In genomic region chr3:94036909-94037507, GRCh38 we compare ENCODE assay signal across 9 cellular contexts. TPM values are rescaled to one million over a fixed set of nuclear protein-coding genes. Genes with fewer than 3 reads are reported as not detected.
DNase-seq lines count a peak whose midpoint lies in the region; ATAC-seq, FAIRE-seq and TF ChIP-seq lines count a peak whose summit lies in the region.
"Had no signal": no experiment of that assay in that cellular context is flagged by ENCODE, and none has a peak within 500 bp of the region (broad histone marks: within the 10 kb centered on the region; RNA-seq: fewer than 3 reads in every experiment).

No MANE protein-coding gene starts in this region.

- no peak overlapping the region for H3K27ac ChIP-seq in keratinocyte (ENCODE audit: control insufficient read depth, insufficient read depth, low read length)
- no peak overlapping the region for H3K27ac ChIP-seq in ovary

- no peaks in the 10 kb centered on the region for H3K79me2 ChIP-seq in keratinocyte (ENCODE audit: control insufficient read depth, insufficient read depth, low read length)

- no peak overlapping the region for H3K9ac ChIP-seq in keratinocyte (ENCODE audit: control insufficient read depth, extremely low read depth, insufficient read depth, low read length)

- H3K27ac Mint-ChIP-seq in WTC11, result no peak overlapping the region
- H3K27ac Mint-ChIP-seq: T-helper 1 cell treated with Interleukin-12 subunit alpha and Interleukin-12 subunit beta and Interleukin-4 antibody, amounts not matched to agents 30 μg/mL and 1 μg/mL, for 36 hours had no signal

- no peaks in the 10 kb centered on the region for H3K36me3 Mint-ChIP-seq in WTC11

- H3K4me1 ChIP-seq in keratinocyte (ENCODE audit: control insufficient read depth, extremely low read depth, insufficient read depth, low read length), result no peaks in the 10 kb centered on the region
- H3K4me1 ChIP-seq in ovary (ENCODE audit: insufficient read depth), result no peaks in the 10 kb centered on the region

- peak; percentile 56 for TF ChIP-seq CTCF in WTC11 (IDR thresholded peaks at IDR 0.05)
- TF ChIP-seq CTCF in keratinocyte (optimal IDR thresholded peaks at IDR 0.05 in 1 of 3, IDR thresholded peaks at IDR 0.05 in 1 of 3, conservative IDR thresholded peaks at IDR 0.05 in 1 of 3; ENCODE audit: extremely low read depth in 1 of 3, insufficient read depth in 2 of 3, low read length in 3 of 3), result peak; percentile 51 to 71 (median 62)
- no peak for TF ChIP-seq CTCF in lower leg skin (IDR thresholded peaks at IDR 0.05)
- no peak for TF ChIP-seq CTCF in ovary (IDR thresholded peaks at IDR 0.05)

- ATAC-seq in GM18858 (IDR thresholded peaks at IDR 0.05; ENCODE audit: unreplicated experiment) (peak; percentile 78), HG03565 (IDR thresholded peaks at IDR 0.05; ENCODE audit: unreplicated experiment) (peak; percentile 74), WTC11 (peak; percentile 92)

- H3K27me3 ChIP-seq in keratinocyte (ENCODE audit: control insufficient read depth, extremely low read depth, insufficient read depth, low read length), result no peaks in the 10 kb centered on the region
- H3K27me3 ChIP-seq in ovary, result no peaks in the 10 kb centered on the region

- CTCF ChIA-PET in WTC11 (lab: Charles Lee), result interaction anchor here (1.0 to 1.5 kb wide), 5 partner anchors 9 to 57 kb away, joined by 3 to 6 read pairs (median 4); partner anchors contain the start of genes ARL13B, DHFR2, NSUN3 and STX19

- H3K4me2 ChIP-seq in keratinocyte (ENCODE audit: control insufficient read depth, extremely low read depth, insufficient read depth, low read depth, low read length), result no peak overlapping the region

- H3K4me3 ChIP-seq in keratinocyte (ENCODE audit: control insufficient read depth in 2 of 3, extremely low read depth in 1 of 3, insufficient read depth in 2 of 3, low read depth in 1 of 3, low read length in 3 of 3), result no peak overlapping the region
- no peak overlapping the region for H3K4me3 ChIP-seq in lower leg skin (ENCODE audit: low read depth, poor library complexity, severe bottlenecking)
- no peak overlapping the region for H3K4me3 ChIP-seq in ovary

- TF ChIP-seq POLR2A in lower leg skin (IDR thresholded peaks at IDR 0.05), result no peak
- no peak for TF ChIP-seq POLR2A in ovary (IDR thresholded peaks at IDR 0.05)

- intact Hi-C loops in lower leg skin (cut with DNase I; ENCODE audit: low total_unique reads) (no loop called here), ovary (cut with DNase I) (no loop called here)

- DNase-seq in CD1c-positive myeloid dendritic cell (ENCODE audit: extremely low spot score), result peak; percentile 33
- no peak for DNase-seq in WTC11 (ENCODE audit: low spot score)
- no peak for DNase-seq in keratinocyte (ENCODE audit: low read depth, low spot score)
- no peak for DNase-seq in lower leg skin (ENCODE audit: low spot score in 2 of 2)
- DNase-seq in ovary, result no peak
- no peak for DNase-seq in retina

- no peak overlapping the region for H2AFZ ChIP-seq in keratinocyte (ENCODE audit: control insufficient read depth, low read length)

- H3K27me3 Mint-ChIP-seq in WTC11 (ENCODE audit: low read depth), result no peaks in the 10 kb centered on the region

- TF ChIP-seq EP300 in ovary (IDR thresholded peaks at IDR 0.05), result no peak

- WGBS in lower leg skin, 2 donors, result 82 to 86% methylated on average over 3 of the region's 3 CpGs
- 87 to 88% (median 88%) methylated on average over 3 of the region's 3 CpGs for WGBS in ovary, 3 donors

- H3K36me3 ChIP-seq in keratinocyte (ENCODE audit: control insufficient read depth in 2 of 2, extremely low read depth in 1 of 2, insufficient read depth in 2 of 2, low read length in 2 of 2) (peaks cover 0 to 3% of the 10 kb centered on the region in 2 experiments), ovary (no peaks in the 10 kb centered on the region)

- no peaks in the 10 kb centered on the region for H4K20me1 ChIP-seq in keratinocyte (ENCODE audit: control insufficient read depth, extremely low read depth, insufficient read depth, low read length)

- H3K4me1 Mint-ChIP-seq in WTC11, result no peaks in the 10 kb centered on the region

- H3K9me3 ChIP-seq in keratinocyte (ENCODE audit: control insufficient read depth, low read depth, low read length) (no peaks in the 10 kb centered on the region), ovary (no peaks in the 10 kb centered on the region)

- dilution Hi-C loops in keratinocyte (cut with MboI; ENCODE audit: extremely low pct_ligation_motif_present, low sequenced_read_pairs), result no loop called here

- H3K9me3 Mint-ChIP-seq in WTC11, result no peaks in the 10 kb centered on the region; the same call in 1 of the 2 replicates
- H3K9me3 Mint-ChIP-seq: T-helper 1 cell treated with Interleukin-12 subunit alpha and Interleukin-12 subunit beta and Interleukin-4 antibody, amounts not matched to agents 30 μg/mL and 1 μg/mL, for 36 hours had no signal

- no peaks in the 10 kb centered on the region for H3K9me1 ChIP-seq in keratinocyte (ENCODE audit: control insufficient read depth, extremely low read depth, insufficient read depth, low read length)

- peak; percentile 67 for FAIRE-seq in keratinocyte (lab: Jason Lieb, UNC)

- no peak overlapping the region for H3K4me3 Mint-ChIP-seq in WTC11
- H3K4me3 Mint-ChIP-seq: T-helper 1 cell treated with Interleukin-12 subunit alpha and Interleukin-12 subunit beta and Interleukin-4 antibody, amounts not matched to agents 30 μg/mL and 1 μg/mL, for 36 hours had no signal

- POLR2A ChIA-PET in WTC11 (lab: Charles Lee), result no interaction called here

TF ChIP-seq in WTC11, 78 proteins besides CTCF, POLR2A, EP300 and RAD21 (continues in another document):
- TF ChIP-seq MYBL2 (CRISPR knock-in tag; IDR thresholded peaks at IDR 0.05) (no peak), ZBTB43 (CRISPR knock-in tag; IDR thresholded peaks at IDR 0.05) (no peak), FOXJ3 (CRISPR knock-in tag; IDR thresholded peaks at IDR 0.05; ENCODE audit: borderline replicate concordance) (no peak), TP53 (CRISPR knock-in tag; IDR thresholded peaks at IDR 0.05) (no peak), JUN (CRISPR knock-in tag; IDR thresholded peaks at IDR 0.05) (no peak)

RNA-seq across cellular contexts. Expression of gene STX19, which starts 8.6 kb away (rescaled TPM):
- total RNA-seq in WTC11 (2021) (not detected in 3 replicates), lower leg skin (1 to 10 TPM; 1.3 to 6.8 (median 5.3) TPM), ovary (under 1 TPM in 3 of 7 donors, not detected in 4; 0.31 to 0.46 (median 0.35) TPM)
- polyA plus RNA-seq in keratinocyte (0.16 to 0.30 TPM (median 0.28 TPM) in 3 replicates), ovary (not detected)
- polyA plus RNA-seq in keratinocyte (2011; ENCODE audit: low read depth), result 4.9 TPM
- 0.21 and 0.34 TPM in 2 replicates for polyA plus RNA-seq in keratinocyte (2011; cell fraction: cytosol; rRNA removed)
- polyA plus RNA-seq in keratinocyte (2011; cell fraction: nucleus; rRNA removed), result 0.12 and 0.31 TPM in 2 replicates
- 0.13 and 2.4 TPM in 2 replicates for polyA plus RNA-seq in keratinocyte (2012; ENCODE audit: low replicate concordance)
- not detected in 3 replicates for polyA minus RNA-seq in keratinocyte
- not detected for polyA minus RNA-seq in keratinocyte (2011; cell fraction: cytosol; rRNA and poly(A)+ RNA removed)
- polyA minus RNA-seq in keratinocyte (2011; cell fraction: nucleus; rRNA and poly(A)+ RNA removed), result not detected in 2 replicates

RNA-seq across cellular contexts. Expression of gene DHFR2, which starts 25.7 kb away (rescaled TPM):
- total RNA-seq in WTC11 (2021) (2.6 to 2.8 TPM (median 2.7 TPM) in 3 replicates), lower leg skin (1 to 10 TPM; 2.0 to 7.7 (median 5.3) TPM), ovary (10 to 100 TPM in 3 of 7 donors, 1 to 10 TPM in 4; 4.6 to 13.9 (median 8.7) TPM)
- polyA plus RNA-seq in keratinocyte (2.3 to 3.6 TPM (median 2.6 TPM) in 3 replicates), ovary (10 to 100 TPM in 1 of 2 donors, 1 to 10 TPM in 1; 7.8 to 10.3 TPM)
- 1.0 TPM for polyA plus RNA-seq in keratinocyte (2011; ENCODE audit: low read depth)
- polyA plus RNA-seq in keratinocyte (2011; cell fraction: cytosol; rRNA removed), result 1.1 and 2.1 TPM in 2 replicates
- polyA plus RNA-seq in keratinocyte (2011; cell fraction: nucleus; rRNA removed), result 3.4 and 4.7 TPM in 2 replicates
- polyA plus RNA-seq in keratinocyte (2012; ENCODE audit: low replicate concordance), result 1.3 and 3.2 TPM in 2 replicates
- polyA minus RNA-seq in keratinocyte, result 1.6 to 3.8 TPM (median 1.6 TPM) in 3 replicates
- polyA minus RNA-seq in keratinocyte (2011; cell fraction: cytosol; rRNA and poly(A)+ RNA removed), result 2.7 TPM
- 3.8 and 5.5 TPM in 2 replicates for polyA minus RNA-seq in keratinocyte (2011; cell fraction: nucleus; rRNA and poly(A)+ RNA removed)

RNA-seq across cellular contexts. Expression of gene NSUN3, which starts 25.9 kb away (rescaled TPM):
- total RNA-seq in WTC11 (2021) (7.6 to 9.3 TPM (median 8.2 TPM) in 3 replicates), lower leg skin (10 to 100 TPM in 1 of 4 donors, 1 to 10 TPM in 3; 5.1 to 14.1 (median 8.6) TPM), ovary (10 to 100 TPM in 6 of 7 donors, 1 to 10 TPM in 1; 9.9 to 14.9 (median 12.6) TPM)
- polyA plus RNA-seq in keratinocyte (3.7 to 6.4 TPM (median 4.2 TPM) in 3 replicates), ovary (1 to 10 TPM; 7.1 to 7.5 TPM)
- 1.4 TPM for polyA plus RNA-seq in keratinocyte (2011; ENCODE audit: low read depth)
- 3.0 and 5.1 TPM in 2 replicates for polyA plus RNA-seq in keratinocyte (2011; cell fraction: cytosol; rRNA removed)
- 5.1 and 5.2 TPM in 2 replicates for polyA plus RNA-seq in keratinocyte (2011; cell fraction: nucleus; rRNA removed)
- polyA plus RNA-seq in keratinocyte (2012; ENCODE audit: low replicate concordance), result 4.5 and 4.7 TPM in 2 replicates
- 9.3 to 23.6 TPM (median 10.1 TPM) in 3 replicates for polyA minus RNA-seq in keratinocyte
- 1.3 TPM for polyA minus RNA-seq in keratinocyte (2011; cell fraction: cytosol; rRNA and poly(A)+ RNA removed)
- 8.5 and 13.8 TPM in 2 replicates for polyA minus RNA-seq in keratinocyte (2011; cell fraction: nucleus; rRNA and poly(A)+ RNA removed)

RNA-seq across cellular contexts. Expression of gene ARL13B, which starts 57.1 kb away (rescaled TPM):
- 6.0 to 9.3 TPM (median 9.3 TPM) in 3 replicates for total RNA-seq in WTC11 (2021)
- polyA plus RNA-seq in keratinocyte, result 4.7 to 6.8 TPM (median 5.4 TPM) in 3 replicates
- polyA plus RNA-seq in keratinocyte (2011; ENCODE audit: low read depth), result 13.9 TPM
- 2.4 and 3.3 TPM in 2 replicates for polyA plus RNA-seq in keratinocyte (2011; cell fraction: cytosol; rRNA removed)
- 5.8 and 8.3 TPM in 2 replicates for polyA plus RNA-seq in keratinocyte (2011; cell fraction: nucleus; rRNA removed)
- 3.6 and 5.7 TPM in 2 replicates for polyA plus RNA-seq in keratinocyte (2012; ENCODE audit: low replicate concordance)
- 1.5 to 2.3 TPM (median 1.5 TPM) in 3 replicates for polyA minus RNA-seq in keratinocyte
- 7.9 TPM for polyA minus RNA-seq in keratinocyte (2011; cell fraction: cytosol; rRNA and poly(A)+ RNA removed)
- 4.4 and 5.0 TPM in 2 replicates for polyA minus RNA-seq in keratinocyte (2011; cell fraction: nucleus; rRNA and poly(A)+ RNA removed)
- total RNA-seq in lower leg skin, result 10 to 100 TPM in 2 of 4 donors, 1 to 10 TPM in 2; 8.5 to 15.2 (median 9.7) TPM
- total RNA-seq in ovary, result 10 to 100 TPM in 6 of 7 donors, 1 to 10 TPM in 1; 8.1 to 16.3 (median 12.3) TPM
- 1 to 10 TPM; 6.2 to 6.5 TPM for polyA plus RNA-seq in ovary

Comparison
In these comparisons a context has a peak if more than half of its experiments do, and no peak if none do; other contexts are left out.
1. CTCF ChIP-seq: peak in WTC11 (single experiment) and keratinocyte (3 of 3); none in lower leg skin (0 of 3) and ovary (0 of 3).
2. Peak in every context shown above with its lines, with median percentiles within 50 percentile points of each other: ATAC-seq.